ENCODE assay signal across 16 cellular contexts in genomic region chr10:73858750-73859439, GRCh38. TPM values are rescaled to one million over a fixed set of nuclear protein-coding genes. Genes with fewer than 3 reads are reported as not detected.
DNase-seq lines count a peak whose midpoint lies in the region; ATAC-seq, FAIRE-seq and TF ChIP-seq lines count a peak whose summit lies in the region.
"Had no signal": no experiment of that assay in that cellular context is flagged by ENCODE, and none has a peak within 500 bp of the region (broad histone marks: within the 10 kb centered on the region; RNA-seq: fewer than 3 reads in every experiment).

No MANE protein-coding gene starts in this region.

- TF ChIP-seq RAD21 in HepG2 (CRISPR knock-in tag; IDR thresholded peaks at IDR 0.05), result no peak

- CTCF ChIA-PET in activated CD8-positive, alpha-beta T cell treated with anti-CD3 and anti-CD28 coated beads for 36 hours (lab: Charles Lee), result interaction anchor here (0.8 to 7.4 kb wide), 7 partner anchors 9 to 84 kb away, joined by 3 to 67 read pairs (median 3); no protein-coding TSS in a partner anchor
- CTCF ChIA-PET in HepG2 (lab: Yijun Ruan, JAX; ENCODE audit: low intra/inter-chr PET ratio, low total read pairs), result no interaction called here

- H3K4me2 ChIP-seq in HepG2 (ENCODE audit: low read depth, low read length), result no peak overlapping the region
- H3K4me2 ChIP-seq: GM23338, neural progenitor cell had no signal

- no peaks in the 10 kb centered on the region for H3K79me2 ChIP-seq in HepG2 (ENCODE audit: insufficient read depth, low read length)

- TF ChIP-seq POLR2A in gastroesophageal sphincter (IDR thresholded peaks at IDR 0.05), result no peak
- no peak for TF ChIP-seq POLR2A in thyroid gland (IDR thresholded peaks at IDR 0.05)
- TF ChIP-seq POLR2A in HepG2 (IDR thresholded peaks at IDR 0.05; ENCODE audit: insufficient read depth in 1 of 2, low read depth in 2 of 2, low read length in 2 of 2), result no peak

- ATAC-seq in activated T-cell treated with anti-CD3 and anti-CD28 coated beads, Interleukin-2, amount 50 U/mL, for 72 hours (replicated peaks in 1 of 2), result peak in 1 of 2 donors; percentile 2
- no peak for ATAC-seq in activated T-cell treated with anti-CD3 and anti-CD28 coated beads, Interleukin-2, amount 50 U/mL, for 4 hours
- ATAC-seq in activated CD8-positive, alpha-beta T cell treated with anti-CD3 and anti-CD28 coated beads for 36 hours, result no peak
- ATAC-seq in gastroesophageal sphincter (no peak), thoracic aorta (ENCODE audit: insufficient number of reproducible peaks, low FRiP score, low read depth) (no peak), HepG2 (no peak)
- ATAC-seq: GM23338 had no signal

- no peak for TF ChIP-seq EP300 in gastroesophageal sphincter (IDR thresholded peaks at IDR 0.05)
- TF ChIP-seq EP300 in HepG2 (IDR thresholded peaks at IDR 0.05; ENCODE audit: low read depth in 2 of 2, low read length in 2 of 2), result no peak
- TF ChIP-seq EP300 in HepG2 (CRISPR knock-in tag; IDR thresholded peaks at IDR 0.05; ENCODE audit: borderline replicate concordance), result no peak

- 78 to 86% methylated on average over 12 to 13 of the region's 13 CpGs for WGBS in gastroesophageal sphincter (ENCODE audit: low coverage in 1 of 2), 2 donors
- WGBS in thyroid gland, 2 donors, result 93% methylated on average over 13 of the region's 13 CpGs
- 97% methylated on average over 13 of the region's 13 CpGs for WGBS in HepG2 (ENCODE audit: low lambda C conversion rate)

- intact Hi-C loops in activated CD8-positive, alpha-beta T cell treated with anti-CD3 and anti-CD28 coated beads for 36 hours (cut with micrococcal nuclease), result no loop called here
- intact Hi-C loops in thyroid gland (cut with DNase I), result no loop called here
- intact Hi-C loops in HepG2 (cut with micrococcal nuclease; ENCODE audit: unreplicated experiment), result no loop called here

- TF ChIP-seq CTCF in activated CD8-positive, alpha-beta T cell treated with anti-CD3 and anti-CD28 coated beads for 36 hours (IDR thresholded peaks at IDR 0.05), result no peak
- TF ChIP-seq CTCF in gastroesophageal sphincter (IDR thresholded peaks at IDR 0.05), result no peak
- no peak for TF ChIP-seq CTCF in thoracic aorta (IDR thresholded peaks at IDR 0.05)
- TF ChIP-seq CTCF in thyroid gland (IDR thresholded peaks at IDR 0.05), result no peak
- TF ChIP-seq CTCF in HepG2 (CRISPR knock-in tag; IDR thresholded peaks at IDR 0.05), result no peak

- peaks cover 60% of the 10 kb centered on the region for H3K4me1 Mint-ChIP-seq in activated T-cell treated with anti-CD3 and anti-CD28 coated beads, Interleukin-2, amount 50 U/mL, for 72 hours (ENCODE audit: low read depth)
- H3K4me1 Mint-ChIP-seq in activated T-cell treated with anti-CD3 and anti-CD28 coated beads, Interleukin-2, amount 50 U/mL, for 4 hours (ENCODE audit: low read depth), result peaks cover 65% of the 10 kb centered on the region
- peaks cover 63% of the 10 kb centered on the region for H3K4me1 Mint-ChIP-seq in activated CD8-positive, alpha-beta T cell treated with anti-CD3 and anti-CD28 coated beads for 36 hours (ENCODE audit: low read depth)

- peak overlapping the region; percentile 65 to 71 for H3K4me3 Mint-ChIP-seq in activated T-cell treated with anti-CD3 and anti-CD28 coated beads, Interleukin-2, amount 50 U/mL, for 72 hours
- H3K4me3 Mint-ChIP-seq in activated T-cell treated with anti-CD3 and anti-CD28 coated beads, Interleukin-2, amount 50 U/mL, for 4 hours, result no peak overlapping the region
- no peak overlapping the region for H3K4me3 Mint-ChIP-seq in activated CD8-positive, alpha-beta T cell treated with anti-CD3 and anti-CD28 coated beads for 36 hours
- H3K4me3 Mint-ChIP-seq: GM23338, neural progenitor cell had no signal

- BruUV-seq in HepG2 (replicated peaks; lab: Mats Ljungman, UMichigan), result no TSS peak

- no peak overlapping the region for H3K9ac ChIP-seq in HepG2 (ENCODE audit: insufficient read depth, low read depth, low read length)
- H3K9ac ChIP-seq: neural progenitor cell had no signal

- in situ Hi-C loops in HepG2 (cut with HindIII; ENCODE audit: extremely low pct_ligation_motif_present, low pct_unique_long_range_greater_than_20kb), result no loop called here

- peak overlapping the region; percentile 6 for H3K27ac Mint-ChIP-seq in activated T-cell treated with anti-CD3 and anti-CD28 coated beads, Interleukin-2, amount 50 U/mL, for 72 hours
- peak overlapping the region; percentile 79 for H3K27ac Mint-ChIP-seq in activated CD8-positive, alpha-beta T cell treated with anti-CD3 and anti-CD28 coated beads for 36 hours
- H3K27ac Mint-ChIP-seq: GM23338, neural progenitor cell had no signal

- H4K20me1 ChIP-seq in HepG2 (ENCODE audit: insufficient read depth, low read length), result no peaks in the 10 kb centered on the region

- no peaks in the 10 kb centered on the region for H3K27me3 Mint-ChIP-seq in activated T-cell treated with anti-CD3 and anti-CD28 coated beads, Interleukin-2, amount 50 U/mL, for 72 hours (ENCODE audit: low read depth)
- no peaks in the 10 kb centered on the region for H3K27me3 Mint-ChIP-seq in activated T-cell treated with anti-CD3 and anti-CD28 coated beads, Interleukin-2, amount 50 U/mL, for 4 hours (ENCODE audit: low read depth)
- no peaks in the 10 kb centered on the region for H3K27me3 Mint-ChIP-seq in activated CD8-positive, alpha-beta T cell treated with anti-CD3 and anti-CD28 coated beads for 36 hours

- H3K27me3 ChIP-seq in gastroesophageal sphincter (no peaks in the 10 kb centered on the region), thoracic aorta (replicated peaks; ENCODE audit: insufficient read depth) (no peaks in the 10 kb centered on the region), thyroid gland (no peaks in the 10 kb centered on the region), HepG2 (ENCODE audit: control insufficient read depth in 1 of 2, insufficient read depth in 2 of 2, low read length in 2 of 2) (no peaks in the 10 kb centered on the region)
- H3K27me3 ChIP-seq: neural progenitor cell, right lobe of liver had no signal

- no peak for DNase-seq in activated T-cell treated with anti-CD3 and anti-CD28 coated beads, Interleukin-2, amount 50 U/mL, for 72 hours
- no peak for DNase-seq in activated T-cell treated with anti-CD3 and anti-CD28 coated beads, Interleukin-2, amount 50 U/mL, for 4 hours
- no peak for DNase-seq in activated CD8-positive, alpha-beta T cell treated with anti-CD3 and anti-CD28 coated beads for 36 hours
- DNase-seq in thoracic aorta (ENCODE audit: low spot score) (no peak), thyroid gland (no peak), cerebellum (ENCODE audit: low spot score) (no peak), HepG2 (ENCODE audit: low spot score) (no peak)
- DNase-seq: ACHN, dermis blood vessel endothelial cell, NCI-H1417, NCI-H510A treated with DMSO at 0.1 percent for 48 hours, right lobe of liver, T1000 had no signal

- H3K36me3 ChIP-seq in gastroesophageal sphincter (peaks cover 0 to 44% of the 10 kb centered on the region in 2 donors), thoracic aorta (peaks cover 14% of the 10 kb centered on the region), thyroid gland (peaks cover 8 to 22% of the 10 kb centered on the region in 2 donors), HepG2 (replicated peaks in 1 of 2; ENCODE audit: control insufficient read depth in 1 of 2, insufficient read depth in 2 of 2, low read length in 2 of 2) (peaks cover 9 to 55% of the 10 kb centered on the region in 2 experiments)
- H3K36me3 ChIP-seq: neural progenitor cell had no signal

- POLR2A ChIA-PET in activated CD8-positive, alpha-beta T cell treated with anti-CD3 and anti-CD28 coated beads for 36 hours (lab: Charles Lee), result interaction anchor here (0.6 to 3.0 kb wide), 7 partner anchors 9 to 1337 kb away, joined by 3 to 18 read pairs (median 3); partner anchors contain the start of gene CAMK2G
- POLR2A ChIA-PET in HepG2 (lab: Yijun Ruan, JAX), result no interaction called here

- H2AFZ ChIP-seq in HepG2 (ENCODE audit: low read length), result no peak overlapping the region
- H2AFZ ChIP-seq: GM23338, neural progenitor cell had no signal

- H3K27ac ChIP-seq in gastroesophageal sphincter, result peak overlapping the region in 3 of 4 donors; percentile 85 to 92 (median 90)
- H3K27ac ChIP-seq in thoracic aorta, result peak overlapping the region; percentile 82 to 90
- no peak overlapping the region for H3K27ac ChIP-seq in thyroid gland
- H3K27ac ChIP-seq in HepG2 (ENCODE audit: extremely low read length, insufficient read depth, low read length), result no peak overlapping the region
- H3K27ac ChIP-seq: neural progenitor cell, right lobe of liver had no signal

- H3K9me3 ChIP-seq in gastroesophageal sphincter (no peaks in the 10 kb centered on the region), thoracic aorta (no peaks in the 10 kb centered on the region), thyroid gland (no peaks in the 10 kb centered on the region), HepG2 (ENCODE audit: low read length) (no peaks in the 10 kb centered on the region)
- H3K9me3 ChIP-seq: right lobe of liver had no signal

- FAIRE-seq in HepG2 (lab: Jason Lieb, UNC), result no peak

- H3K4me1 ChIP-seq in gastroesophageal sphincter, result peaks cover 9 to 100% (median 12%) of the 10 kb centered on the region in 3 donors
- H3K4me1 ChIP-seq in thoracic aorta (ENCODE audit: control insufficient read depth in 1 of 2, low read depth in 2 of 2), result peaks cover 45 to 99% of the 10 kb centered on the region in 2 donors
- H3K4me1 ChIP-seq in thyroid gland, result no peaks in the 10 kb centered on the region
- peaks cover 26% of the 10 kb centered on the region for H3K4me1 ChIP-seq in HepG2 (ENCODE audit: insufficient read depth, low read length)

- H3K9me3 Mint-ChIP-seq in activated T-cell treated with anti-CD3 and anti-CD28 coated beads, Interleukin-2, amount 50 U/mL, for 72 hours, result no peaks in the 10 kb centered on the region
- no peaks in the 10 kb centered on the region for H3K9me3 Mint-ChIP-seq in activated T-cell treated with anti-CD3 and anti-CD28 coated beads, Interleukin-2, amount 50 U/mL, for 4 hours
- H3K9me3 Mint-ChIP-seq in activated CD8-positive, alpha-beta T cell treated with anti-CD3 and anti-CD28 coated beads for 36 hours, result no peaks in the 10 kb centered on the region
- H3K9me3 Mint-ChIP-seq: GM23338, neural progenitor cell had no signal

- H3K4me3 ChIP-seq in gastroesophageal sphincter (no peak overlapping the region), thoracic aorta (peak overlapping the region; percentile 29), thyroid gland (replicated peaks in 1 of 3) (no peak overlapping the region), HepG2 (replicated peaks in 1 of 3; ENCODE audit: insufficient read depth in 1 of 3, low read depth in 2 of 3, low read length in 3 of 3) (no peak overlapping the region)
- H3K4me3 ChIP-seq: GM23338, neural progenitor cell, right lobe of liver had no signal

- H3K36me3 Mint-ChIP-seq in activated T-cell treated with anti-CD3 and anti-CD28 coated beads, Interleukin-2, amount 50 U/mL, for 72 hours (ENCODE audit: insufficient read depth in 2 of 2), result peaks cover 7% of the 10 kb centered on the region in 2 donors
- peaks cover 16% of the 10 kb centered on the region for H3K36me3 Mint-ChIP-seq in activated T-cell treated with anti-CD3 and anti-CD28 coated beads, Interleukin-2, amount 50 U/mL, for 4 hours (ENCODE audit: insufficient read depth)
- peaks cover 18% of the 10 kb centered on the region for H3K36me3 Mint-ChIP-seq in activated CD8-positive, alpha-beta T cell treated with anti-CD3 and anti-CD28 coated beads for 36 hours (ENCODE audit: low read depth)

RNA-seq across cellular contexts. Expression of gene CAMK2G, which starts 15.5 kb away (rescaled TPM):
- total RNA-seq in activated T-cell treated with anti-CD3 and anti-CD28 coated beads, Interleukin-2, amount 50 U/mL, for 72 hours, result 10 to 100 TPM; 25.0 to 30.3 TPM
- 10 to 100 TPM; 14.5 to 20.7 (median 16.6) TPM for total RNA-seq in activated T-cell treated with anti-CD3 and anti-CD28 coated beads, Interleukin-2, amount 50 U/mL, for 4 hours
- 10 to 100 TPM; 17.8 to 18.5 TPM for total RNA-seq in activated CD8-positive, alpha-beta T cell treated with anti-CD3 and anti-CD28 coated beads for 36 hours
- total RNA-seq in gastroesophageal sphincter (100 to 1,000 TPM in 3 of 4 donors, 10 to 100 TPM in 1; 82.3 to 207 (median 155) TPM), thoracic aorta (100 to 1,000 TPM in 1 of 2 donors, 10 to 100 TPM in 1; 78.8 to 149 TPM), thyroid gland (10 to 100 TPM; 21.2 to 27.4 (median 22.3) TPM), cerebellum (35.9 TPM), HepG2 (2016; rRNA removed; fragmentation: Illumina TruSeq; extraction: Trizol) (13.0 and 15.9 TPM in 2 replicates)
- 4.7 and 5.8 TPM in 2 replicates for total RNA-seq in HepG2 (2016; cell fraction: cytosol; rRNA removed; fragmentation: Illumina TruSeq; extraction: Trizol; ENCODE audit: low read depth)
- 10.6 and 15.6 TPM in 2 replicates for total RNA-seq in HepG2 (2016; cell fraction: insoluble cytoplasmic fraction; rRNA removed; fragmentation: Illumina TruSeq; extraction: Trizol)
- total RNA-seq in HepG2 (2016; cell fraction: membrane; rRNA removed; fragmentation: Illumina TruSeq; extraction: Trizol), result 10.3 and 11.5 TPM in 2 replicates
- total RNA-seq in HepG2 (2016; cell fraction: nucleus; rRNA removed; fragmentation: Illumina TruSeq; extraction: Trizol), result 16.8 and 19.6 TPM in 2 replicates
- 18.8 and 19.3 TPM in 2 replicates for polyA plus RNA-seq in HepG2 (2011; rRNA removed)
- 15.0 and 15.2 TPM in 2 replicates for polyA plus RNA-seq in HepG2 (2011; cell fraction: cytosol; rRNA removed)
- 53.3 and 57.3 TPM in 2 replicates for polyA plus RNA-seq in HepG2 (2011; cell fraction: nucleus; rRNA removed)
- 10.4 and 10.5 TPM in 2 replicates for polyA plus RNA-seq in HepG2 (2012)
- 4.0 TPM in 2 replicates for polyA plus RNA-seq in HepG2 (2016; cell fraction: cytosol; fragmentation: Illumina TruSeq; extraction: Trizol; ENCODE audit: low read depth)
- 9.8 and 10.5 TPM in 2 replicates for polyA plus RNA-seq in HepG2 (2016; cell fraction: insoluble cytoplasmic fraction; fragmentation: Illumina TruSeq; extraction: Trizol; ENCODE audit: low read depth)
- 5.7 and 6.7 TPM in 2 replicates for polyA plus RNA-seq in HepG2 (2016; cell fraction: membrane; fragmentation: Illumina TruSeq; extraction: Trizol; ENCODE audit: low read depth)
- polyA plus RNA-seq in HepG2 (2016; cell fraction: nucleus; fragmentation: Illumina TruSeq; extraction: Trizol; ENCODE audit: insufficient read depth, low read depth), result 46.0 and 46.5 TPM in 2 replicates
- 17.4 and 41.1 TPM in 2 replicates for polyA minus RNA-seq in HepG2 (2011; rRNA and poly(A)+ RNA removed; ENCODE audit: low replicate concordance)
- polyA minus RNA-seq in HepG2 (2011; cell fraction: cytosol; rRNA and poly(A)+ RNA removed), result 7.7 and 8.2 TPM in 2 replicates
- 17.5 and 19.6 TPM in 2 replicates for polyA minus RNA-seq in HepG2 (2011; cell fraction: nucleus; rRNA and poly(A)+ RNA removed)

RNA-seq across cellular contexts. Expression of gene NDST2, which starts 47.5 kb away (rescaled TPM):
- 100 to 1,000 TPM; 120 to 127 TPM for total RNA-seq in activated T-cell treated with anti-CD3 and anti-CD28 coated beads, Interleukin-2, amount 50 U/mL, for 72 hours
- total RNA-seq in activated T-cell treated with anti-CD3 and anti-CD28 coated beads, Interleukin-2, amount 50 U/mL, for 4 hours, result 10 to 100 TPM; 51.1 to 67.1 (median 58.7) TPM
- 10 to 100 TPM; 51.1 to 53.5 TPM for total RNA-seq in activated CD8-positive, alpha-beta T cell treated with anti-CD3 and anti-CD28 coated beads for 36 hours
- total RNA-seq in gastroesophageal sphincter (10 to 100 TPM; 17.9 to 53.9 (median 25.7) TPM), thoracic aorta (10 to 100 TPM; 55.0 to 78.2 TPM), thyroid gland (10 to 100 TPM; 12.1 to 31.0 (median 25.0) TPM), cerebellum (19.1 TPM), HepG2 (2016; rRNA removed; fragmentation: Illumina TruSeq; extraction: Trizol) (5.6 and 10.7 TPM in 2 replicates)
- 16.0 and 17.7 TPM in 2 replicates for total RNA-seq in HepG2 (2016; cell fraction: cytosol; rRNA removed; fragmentation: Illumina TruSeq; extraction: Trizol; ENCODE audit: low read depth)
- total RNA-seq in HepG2 (2016; cell fraction: insoluble cytoplasmic fraction; rRNA removed; fragmentation: Illumina TruSeq; extraction: Trizol), result 5.8 and 12.0 TPM in 2 replicates
- 14.8 and 15.7 TPM in 2 replicates for total RNA-seq in HepG2 (2016; cell fraction: membrane; rRNA removed; fragmentation: Illumina TruSeq; extraction: Trizol)
- 12.9 and 13.7 TPM in 2 replicates for total RNA-seq in HepG2 (2016; cell fraction: nucleus; rRNA removed; fragmentation: Illumina TruSeq; extraction: Trizol)
- polyA plus RNA-seq in HepG2 (2011; rRNA removed), result 25.5 and 30.1 TPM in 2 replicates
- polyA plus RNA-seq in HepG2 (2011; cell fraction: cytosol; rRNA removed), result 15.0 and 15.4 TPM in 2 replicates
- polyA plus RNA-seq in HepG2 (2011; cell fraction: nucleus; rRNA removed), result 56.8 and 69.5 TPM in 2 replicates
- polyA plus RNA-seq in HepG2 (2012), result 12.6 and 13.9 TPM in 2 replicates
- polyA plus RNA-seq in HepG2 (2016; cell fraction: cytosol; fragmentation: Illumina TruSeq; extraction: Trizol; ENCODE audit: low read depth), result 16.0 and 16.1 TPM in 2 replicates
- 6.2 and 6.4 TPM in 2 replicates for polyA plus RNA-seq in HepG2 (2016; cell fraction: insoluble cytoplasmic fraction; fragmentation: Illumina TruSeq; extraction: Trizol; ENCODE audit: low read depth)
- 9.1 and 12.0 TPM in 2 replicates for polyA plus RNA-seq in HepG2 (2016; cell fraction: membrane; fragmentation: Illumina TruSeq; extraction: Trizol; ENCODE audit: low read depth)
- polyA plus RNA-seq in HepG2 (2016; cell fraction: nucleus; fragmentation: Illumina TruSeq; extraction: Trizol; ENCODE audit: insufficient read depth, low read depth), result 24.6 and 30.8 TPM in 2 replicates
- polyA minus RNA-seq in HepG2 (2011; rRNA and poly(A)+ RNA removed; ENCODE audit: low replicate concordance), result 20.2 and 41.2 TPM in 2 replicates
- polyA minus RNA-seq in HepG2 (2011; cell fraction: cytosol; rRNA and poly(A)+ RNA removed), result 10.4 and 10.5 TPM in 2 replicates
- 55.5 and 70.7 TPM in 2 replicates for polyA minus RNA-seq in HepG2 (2011; cell fraction: nucleus; rRNA and poly(A)+ RNA removed)

RNA-seq across cellular contexts. Expression of gene PLAU, which starts 52.0 kb away (rescaled TPM):
- total RNA-seq in activated T-cell treated with anti-CD3 and anti-CD28 coated beads, Interleukin-2, amount 50 U/mL, for 72 hours, result under 1 TPM; 0.43 to 0.44 TPM
- total RNA-seq in activated T-cell treated with anti-CD3 and anti-CD28 coated beads, Interleukin-2, amount 50 U/mL, for 4 hours, result 1 to 10 TPM in 1 of 3 donors, under 1 TPM in 2; 0.82 to 1.1 (median 0.84) TPM
- under 1 TPM; 0.41 to 0.47 TPM for total RNA-seq in activated CD8-positive, alpha-beta T cell treated with anti-CD3 and anti-CD28 coated beads for 36 hours
- total RNA-seq in gastroesophageal sphincter (10 to 100 TPM in 1 of 4 donors, 1 to 10 TPM in 3; 1.1 to 43.3 (median 8.3) TPM), thoracic aorta (100 to 1,000 TPM in 1 of 2 donors, 1 to 10 TPM in 1; 8.1 to 100 TPM), thyroid gland (10 to 100 TPM in 1 of 4 donors, 1 to 10 TPM in 3; 3.8 to 13.3 (median 7.3) TPM), cerebellum (1.00 TPM), HepG2 (2016; rRNA removed; fragmentation: Illumina TruSeq; extraction: Trizol) (4.8 and 11.2 TPM in 2 replicates)
- total RNA-seq in HepG2 (2016; cell fraction: cytosol; rRNA removed; fragmentation: Illumina TruSeq; extraction: Trizol; ENCODE audit: low read depth), result 1.9 and 6.6 TPM in 2 replicates
- total RNA-seq in HepG2 (2016; cell fraction: insoluble cytoplasmic fraction; rRNA removed; fragmentation: Illumina TruSeq; extraction: Trizol), result 5.2 and 16.9 TPM in 2 replicates
- total RNA-seq in HepG2 (2016; cell fraction: membrane; rRNA removed; fragmentation: Illumina TruSeq; extraction: Trizol), result 4.7 and 7.7 TPM in 2 replicates
- total RNA-seq in HepG2 (2016; cell fraction: nucleus; rRNA removed; fragmentation: Illumina TruSeq; extraction: Trizol), result 9.1 and 18.5 TPM in 2 replicates
- polyA plus RNA-seq in HepG2 (2011; rRNA removed), result 0.37 and 0.45 TPM in 2 replicates
- 0.39 and 0.50 TPM in 2 replicates for polyA plus RNA-seq in HepG2 (2011; cell fraction: cytosol; rRNA removed)
- polyA plus RNA-seq in HepG2 (2011; cell fraction: nucleus; rRNA removed), result 0.51 and 0.62 TPM in 2 replicates
- polyA plus RNA-seq in HepG2 (2012), result 0.13 and 0.16 TPM in 2 replicates
- 1.0 and 2.5 TPM in 2 replicates for polyA plus RNA-seq in HepG2 (2016; cell fraction: cytosol; fragmentation: Illumina TruSeq; extraction: Trizol; ENCODE audit: low read depth)
- 4.9 and 5.1 TPM in 2 replicates for polyA plus RNA-seq in HepG2 (2016; cell fraction: insoluble cytoplasmic fraction; fragmentation: Illumina TruSeq; extraction: Trizol; ENCODE audit: low read depth)
- polyA plus RNA-seq in HepG2 (2016; cell fraction: membrane; fragmentation: Illumina TruSeq; extraction: Trizol; ENCODE audit: low read depth), result 2.7 and 3.5 TPM in 2 replicates
- 18.1 and 26.1 TPM in 2 replicates for polyA plus RNA-seq in HepG2 (2016; cell fraction: nucleus; fragmentation: Illumina TruSeq; extraction: Trizol; ENCODE audit: insufficient read depth, low read depth)
- polyA minus RNA-seq in HepG2 (2011; rRNA and poly(A)+ RNA removed; ENCODE audit: low replicate concordance), result 0.10 and 5.1 TPM in 2 replicates
- polyA minus RNA-seq in HepG2 (2011; cell fraction: cytosol; rRNA and poly(A)+ RNA removed), result not detected in 2 replicates
- polyA minus RNA-seq in HepG2 (2011; cell fraction: nucleus; rRNA and poly(A)+ RNA removed), result 0.13 TPM in 1 of 2 replicates, not detected in the other

Comparison
In these comparisons a context has a peak if more than half of its experiments do, and no peak if none do; other contexts are left out.
1. H3K4me3 Mint-ChIP-seq: peak in activated T-cell treated with anti-CD3 and anti-CD28 coated beads, Interleukin-2, amount 50 U/mL, for 72 hours (2 of 2); none in activated T-cell treated with anti-CD3 and anti-CD28 coated beads, Interleukin-2, amount 50 U/mL, for 4 hours (single experiment) and activated CD8-positive, alpha-beta T cell treated with anti-CD3 and anti-CD28 coated beads for 36 hours (single experiment).
2. H3K27ac ChIP-seq: peak in gastroesophageal sphincter (3 of 4) and thoracic aorta (2 of 2); none in thyroid gland (0 of 3) and HepG2 (single experiment).